In the genomic region with DNA sequence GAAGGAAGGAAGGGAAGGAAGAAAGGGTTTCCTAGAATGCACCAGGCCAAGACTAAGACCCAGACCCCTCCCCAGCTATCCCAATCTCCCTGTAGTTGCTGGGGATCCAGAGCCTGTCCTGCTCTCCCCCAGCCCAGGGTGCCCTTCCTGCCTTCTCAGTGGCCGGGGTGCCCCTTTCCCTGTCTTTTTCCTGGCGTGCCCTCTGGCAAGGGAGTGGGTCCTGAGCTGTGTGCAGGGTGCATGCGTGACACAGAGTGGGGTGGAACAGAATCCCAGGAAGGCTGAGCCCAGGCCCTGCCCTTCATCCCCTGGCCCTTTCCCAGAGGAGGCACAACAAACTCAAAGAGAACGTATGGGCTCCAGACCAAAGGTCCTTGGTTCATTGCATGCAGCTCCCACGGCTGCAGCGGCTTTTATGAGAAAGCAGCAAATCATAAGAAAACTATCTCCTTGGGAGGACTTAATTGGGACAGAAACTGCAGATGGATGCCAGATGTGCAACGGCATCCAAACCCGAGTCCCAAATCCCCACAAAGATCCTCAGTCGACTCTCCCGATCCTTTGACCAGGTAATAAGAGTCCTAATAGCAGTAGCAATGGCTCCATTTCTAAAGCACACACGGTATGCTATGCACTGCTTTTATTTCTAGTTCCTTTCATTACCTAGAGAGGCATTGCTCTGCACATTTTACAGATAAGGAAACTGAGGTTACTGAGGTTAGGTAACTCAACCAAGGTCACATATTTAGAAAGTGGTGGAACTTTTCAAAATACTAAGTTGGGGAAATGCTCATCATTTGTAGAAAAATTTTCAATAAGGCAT, we compare ENCODE assay signal across 14 cellular contexts. TPM values are rescaled to one million over a fixed set of nuclear protein-coding genes. Genes with fewer than 3 reads are reported as not detected.
DNase-seq lines count a peak whose midpoint lies in the region; ATAC-seq and TF ChIP-seq lines count a peak whose summit lies in the region.
"Had no signal": no experiment of that assay in that cellular context is flagged by ENCODE, and none has a peak within 500 bp of the region (broad histone marks: within the 10 kb centered on the region; RNA-seq: fewer than 3 reads in every experiment).

No MANE protein-coding gene starts in this region.

- peaks cover 28% of the 10 kb centered on the region for H3K4me1 Mint-ChIP-seq in T-helper 17 cell

- H3K4me3 ChIP-seq in AG09309 (ENCODE audit: control insufficient read depth, low read depth, low read length): no peak overlapping the region; the same call in 1 of the 2 replicates
- no peak overlapping the region for H3K4me3 ChIP-seq in fibroblast of villous mesenchyme (ENCODE audit: low read depth, low read length)
- no peak overlapping the region for H3K4me3 ChIP-seq in BE2C (ENCODE audit: low read depth, low read length)
- H3K4me3 ChIP-seq: HAP-1, prostate gland had no signal

- H3K4me1 ChIP-seq in BE2C: no peaks in the 10 kb centered on the region

- H3K27me3 Mint-ChIP-seq in T-helper 17 cell: no peaks in the 10 kb centered on the region

- DNase-seq in AG09309 (ENCODE audit: low read depth): peak; percentile 80
- peak; percentile 74 for DNase-seq in EL
- DNase-seq in T-helper 17 cell: no peak
- peak; percentile 91 for DNase-seq in fibroblast of villous mesenchyme (ENCODE audit: low read depth)
- no peak for DNase-seq in HEK293T (ENCODE audit: extremely low spot score)
- no peak for DNase-seq in BE2C
- DNase-seq: erythroblast, NCI-H1105 treated with DMSO at 0.1 percent for 48 hours, NCI-H510A treated with DMSO at 0.1 percent for 48 hours had no signal

- ATAC-seq in T-helper 17 cell (peak; percentile 39), HG02798 (IDR thresholded peaks at IDR 0.05; ENCODE audit: poor library complexity, unreplicated experiment) (no peak), GM18870 (IDR thresholded peaks at IDR 0.05; ENCODE audit: unreplicated experiment) (no peak)

- no peaks in the 10 kb centered on the region for H3K27me3 ChIP-seq in BE2C

- POLR2A ChIA-PET in HEK293T (lab: Yijun Ruan, JAX): no interaction called here

- H3K27ac Mint-ChIP-seq in T-helper 17 cell: no peak overlapping the region

- CTCF ChIA-PET in HEK293T (lab: Yijun Ruan, JAX): no interaction called here

- no peaks in the 10 kb centered on the region for H3K36me3 ChIP-seq in BE2C
- H3K36me3 ChIP-seq: HAP-1, prostate gland had no signal

- H3K9me3 ChIP-seq in T-helper 17 cell (ENCODE audit: control insufficient read depth, low read length, poor library complexity, severe bottlenecking) (no peaks in the 10 kb centered on the region), BE2C (no peaks in the 10 kb centered on the region)
- H3K9me3 ChIP-seq: HAP-1, prostate gland had no signal

- TF ChIP-seq CTCF in AG09309 (IDR thresholded peaks at IDR 0.05; ENCODE audit: control insufficient read depth, insufficient read depth, low read depth, low read length, missing control alignments): no peak
- no peak for TF ChIP-seq CTCF in fibroblast of villous mesenchyme (IDR thresholded peaks at IDR 0.05; ENCODE audit: insufficient read depth, low read depth, low read length)
- TF ChIP-seq CTCF in BE2C (IDR thresholded peaks at IDR 0.05; ENCODE audit: low read depth, low read length): no peak

- no peaks in the 10 kb centered on the region for H3K36me3 Mint-ChIP-seq in T-helper 17 cell (ENCODE audit: low read depth)

- H3K4me3 Mint-ChIP-seq in T-helper 17 cell: peak overlapping the region; percentile 49

TF ChIP-seq in HEK293T, 16 proteins besides CTCF, POLR2A, EP300 and RAD21:
- TF ChIP-seq SUZ12 (IDR thresholded peaks at IDR 0.05) (no peak), L3MBTL2 (conservative IDR thresholded peaks at IDR 0.05) (no peak), FOXA1 (IDR thresholded peaks at IDR 0.05) (no peak), BHLHE40 (IDR thresholded peaks at IDR 0.05; ENCODE audit: borderline replicate concordance) (no peak), TARDBP (IDR thresholded peaks at IDR 0.05) (no peak), PKNOX1 (IDR thresholded peaks at IDR 0.05) (no peak), ELF4 (IDR thresholded peaks at IDR 0.05) (no peak), FOXK2 (IDR thresholded peaks at IDR 0.05) (no peak), LEF1 (IDR thresholded peaks at IDR 0.05; ENCODE audit: borderline replicate concordance) (no peak), SP1 (IDR thresholded peaks at IDR 0.05) (no peak), FOXM1 (IDR thresholded peaks at IDR 0.05; ENCODE audit: borderline replicate concordance) (no peak), NFRKB (IDR thresholded peaks at IDR 0.05) (no peak), CTBP1 (IDR thresholded peaks at IDR 0.05; ENCODE audit: borderline replicate concordance) (no peak), HDGF (IDR thresholded peaks at IDR 0.05; ENCODE audit: borderline replicate concordance) (no peak), ARNT (IDR thresholded peaks at IDR 0.05) (no peak), ZNF384 (IDR thresholded peaks at IDR 0.05) (no peak)

RNA-seq across cellular contexts. Expression of gene ARID5A, which starts 12.7 kb away (rescaled TPM):
- 100 to 1,000 TPM; 126 to 139 TPM for total RNA-seq in T-helper 17 cell
- 9.5 and 18.4 TPM in 2 replicates for total RNA-seq in fibroblast of villous mesenchyme
- polyA plus RNA-seq in BE2C (2012; ENCODE audit: insufficient read depth, insufficient read length, low read depth): 0.43 TPM

RNA-seq across cellular contexts. Expression of gene NEURL3, which starts 18.7 kb away (rescaled TPM):
- total RNA-seq in T-helper 17 cell: under 1 TPM in 1 of 2 donors, not detected in 1; 0.44 TPM
- not detected in 2 replicates for total RNA-seq in fibroblast of villous mesenchyme
- polyA plus RNA-seq in BE2C (2012; ENCODE audit: insufficient read depth, insufficient read length, low read depth): not detected
- total RNA-seq: cardiac septum had no signal

Comparison
In these comparisons a context has a peak if more than half of its experiments do, and no peak if none do; other contexts are left out.
1. DNase-seq: peak in AG09309 (single experiment), EL (single experiment) and fibroblast of villous mesenchyme (single experiment); none in T-helper 17 cell (0 of 3), HEK293T (single experiment) and BE2C (single experiment).